15 cellular contexts compared by ENCODE assay signal in the genomic region with DNA sequence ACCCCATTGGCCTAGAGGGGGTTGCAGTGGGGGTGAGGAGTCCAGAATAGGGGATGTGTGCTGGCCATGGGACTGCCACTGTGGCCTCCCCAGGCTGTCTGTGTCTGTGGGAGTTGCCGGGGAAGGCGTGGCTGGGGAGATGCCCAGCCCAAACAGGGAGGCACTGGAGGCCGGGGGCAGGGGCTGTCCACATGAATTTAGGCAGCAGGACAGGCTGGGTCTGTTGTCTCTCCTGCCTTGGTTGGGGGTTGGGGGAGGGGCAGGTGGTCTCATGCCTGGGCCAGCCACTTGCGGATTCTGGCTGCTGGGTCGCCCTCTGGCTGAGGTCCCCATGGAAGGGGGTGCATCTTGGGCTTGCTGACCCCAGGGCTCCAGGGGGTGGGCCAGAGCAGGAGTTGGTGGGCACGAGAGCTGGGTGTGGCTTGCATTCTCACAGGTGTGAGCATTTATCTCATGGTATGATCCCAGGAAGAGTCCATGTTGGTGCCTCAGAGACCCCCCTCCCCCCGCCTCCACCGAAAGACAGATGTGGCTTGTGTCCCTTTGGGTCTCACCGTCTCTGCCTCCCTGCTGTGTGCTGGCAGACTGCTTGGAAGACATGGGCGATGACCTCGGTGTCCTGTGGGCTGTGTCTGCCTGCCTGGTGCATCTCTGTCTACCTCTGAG. TPM values are rescaled to one million over a fixed set of nuclear protein-coding genes. Genes with fewer than 3 reads are reported as not detected.
DNase-seq lines count a peak whose midpoint lies in the region; ATAC-seq, FAIRE-seq and TF ChIP-seq lines count a peak whose summit lies in the region.
"Had no signal": no experiment of that assay in that cellular context is flagged by ENCODE, and none has a peak within 500 bp of the region (broad histone marks: within the 10 kb centered on the region; RNA-seq: fewer than 3 reads in every experiment).

No MANE protein-coding gene starts in this region.

- peaks cover 68% of the 10 kb centered on the region for H3K27me3 ChIP-seq in NT2/D1 (ENCODE audit: insufficient read depth, insufficient read length)
- no peaks in the 10 kb centered on the region for H3K27me3 ChIP-seq in endothelial cell of umbilical vein (ENCODE audit: control insufficient read depth in 2 of 2, insufficient read depth in 2 of 2, low read length in 2 of 2)
- H3K27me3 ChIP-seq in parathyroid adenoma (ENCODE audit: control insufficient read depth, insufficient read depth, low read length): no peaks in the 10 kb centered on the region

- POLR2A ChIA-PET in endothelial cell of umbilical vein (lab: Charles Lee): interaction anchor here (1.0 to 1.9 kb wide), 2 partner anchors 9 to 12 kb away, joined by 4 to 12 read pairs; no protein-coding TSS in a partner anchor

- H3K36me3 ChIP-seq in NT2/D1 (ENCODE audit: insufficient read depth, insufficient read length, low read length) (peaks cover 3% of the 10 kb centered on the region), endothelial cell of umbilical vein (ENCODE audit: control insufficient read depth in 2 of 2, extremely low read depth in 1 of 2, insufficient read depth in 2 of 2, low read length in 2 of 2) (peaks cover 9 to 13% of the 10 kb centered on the region in 2 experiments), parathyroid adenoma (ENCODE audit: control insufficient read depth, insufficient read depth, low read length) (no peaks in the 10 kb centered on the region)
- H3K36me3 ChIP-seq: ovary, transverse colon had no signal

- intact Hi-C loops in endothelial cell of umbilical vein (cut with micrococcal nuclease): no loop called here
- intact Hi-C loops in activated T-helper 2 cell treated with anti-CD3 and anti-CD28 coated beads, Interferon-gamma antibody, Interleukin-2, Interleukin-4, amounts not matched to agents 10 μg/mL and 5 μg/mL and 100 μg/mL, durations not matched to agents 14 hours and 24 hours and 36 hours (cut with micrococcal nuclease): no loop called here

- no peak overlapping the region for H2AFZ ChIP-seq in endothelial cell of umbilical vein (ENCODE audit: low read depth, low read length)
- no peak overlapping the region for H2AFZ ChIP-seq in parathyroid adenoma

- ATAC-seq in GM18520 (IDR thresholded peaks at IDR 0.05; ENCODE audit: unreplicated experiment): no peak
- ATAC-seq: activated CD8-positive, alpha-beta memory T cell treated with anti-CD3 and anti-CD28 coated beads, Interleukin-2, amount 10 ng/mL, durations not matched to agents 7 days and 5 days had no signal

- H3K9me3 ChIP-seq in NT2/D1 (ENCODE audit: insufficient read depth, low read length): no peaks in the 10 kb centered on the region
- H3K9me3 ChIP-seq in endothelial cell of umbilical vein (replicated peaks; ENCODE audit: control insufficient read depth, insufficient read depth, low read length): no peaks in the 10 kb centered on the region
- no peaks in the 10 kb centered on the region for H3K9me3 ChIP-seq in parathyroid adenoma (ENCODE audit: control insufficient read depth, low read length)
- H3K9me3 ChIP-seq: ovary, transverse colon had no signal

- peaks cover 29% of the 10 kb centered on the region for H3K4me1 ChIP-seq in NT2/D1 (ENCODE audit: insufficient read depth, insufficient read length)
- peaks cover 67% of the 10 kb centered on the region for H3K4me1 ChIP-seq in endothelial cell of umbilical vein (ENCODE audit: control insufficient read depth, extremely low read depth, insufficient read depth, low read length)
- H3K4me1 ChIP-seq in parathyroid adenoma: no peaks in the 10 kb centered on the region

- no peaks in the 10 kb centered on the region for H3K9me3 Mint-ChIP-seq in activated T-helper 2 cell treated with anti-CD3 and anti-CD28 coated beads, Interferon-gamma antibody, Interleukin-2, Interleukin-4, amounts not matched to agents 10 μg/mL and 5 μg/mL and 100 μg/mL, durations not matched to agents 14 hours and 24 hours and 36 hours
- H3K9me3 Mint-ChIP-seq: central memory CD8-positive, alpha-beta T cell; memory B cell had no signal

- peaks cover 22% of the 10 kb centered on the region for H3K27me3 Mint-ChIP-seq in activated T-helper 2 cell treated with anti-CD3 and anti-CD28 coated beads, Interferon-gamma antibody, Interleukin-2, Interleukin-4, amounts not matched to agents 10 μg/mL and 5 μg/mL and 100 μg/mL, durations not matched to agents 14 hours and 24 hours and 36 hours (ENCODE audit: low read depth)

- H3K4me1 Mint-ChIP-seq in activated T-helper 2 cell treated with anti-CD3 and anti-CD28 coated beads, Interferon-gamma antibody, Interleukin-2, Interleukin-4, amounts not matched to agents 10 μg/mL and 5 μg/mL and 100 μg/mL, durations not matched to agents 14 hours and 24 hours and 36 hours (ENCODE audit: low read depth): peaks cover 3% of the 10 kb centered on the region

- peaks cover 20% of the 10 kb centered on the region for H3K79me2 ChIP-seq in endothelial cell of umbilical vein (ENCODE audit: control insufficient read depth, insufficient read depth, low read length)
- no peaks in the 10 kb centered on the region for H3K79me2 ChIP-seq in parathyroid adenoma

- H3K27ac ChIP-seq in endothelial cell of umbilical vein (ENCODE audit: insufficient read depth, low read depth, low read length) (no peak overlapping the region), parathyroid adenoma (no peak overlapping the region)
- H3K27ac ChIP-seq: ovary, transverse colon had no signal

- FAIRE-seq in endothelial cell of umbilical vein (lab: Jason Lieb, UNC): peak; percentile 49

- H3K4me2 ChIP-seq in endothelial cell of umbilical vein (ENCODE audit: insufficient read depth, low read length) (no peak overlapping the region), parathyroid adenoma (ENCODE audit: low read length) (no peak overlapping the region)

- no peaks in the 10 kb centered on the region for H3K36me3 Mint-ChIP-seq in activated T-helper 2 cell treated with anti-CD3 and anti-CD28 coated beads, Interferon-gamma antibody, Interleukin-2, Interleukin-4, amounts not matched to agents 10 μg/mL and 5 μg/mL and 100 μg/mL, durations not matched to agents 14 hours and 24 hours and 36 hours (ENCODE audit: low read depth)
- H3K36me3 Mint-ChIP-seq: activated CD8-positive, alpha-beta memory T cell treated with anti-CD3 and anti-CD28 coated beads, Interleukin-2, amount 10 ng/mL, durations not matched to agents 7 days and 5 days; activated naive CD8-positive, alpha-beta T cell; memory B cell had no signal

- dilution Hi-C loops in endothelial cell of umbilical vein (cut with MboI; ENCODE audit: extremely low pct_ligation_motif_present, low sequenced_read_pairs): no loop called here

- TF ChIP-seq CTCF in endothelial cell of umbilical vein (IDR thresholded peaks at IDR 0.05; ENCODE audit: extremely low read depth in 1 of 2, insufficient read depth in 1 of 2, low read depth in 1 of 2, low read length in 2 of 2) (no peak), parathyroid adenoma (IDR thresholded peaks at IDR 0.05) (no peak)

- H3K9ac ChIP-seq in NT2/D1 (ENCODE audit: insufficient read length, low read depth) (peak overlapping the region; percentile 42), endothelial cell of umbilical vein (replicated peaks; ENCODE audit: extremely low read depth, insufficient read depth, low read length) (no peak overlapping the region), parathyroid adenoma (no peak overlapping the region)

- DNase-seq in NT2/D1 (ENCODE audit: low read depth, low spot score) (no peak), endothelial cell of umbilical vein (ENCODE audit: low read depth, low spot score) (peak; percentile 49)
- no peak for DNase-seq in activated T-helper 2 cell treated with anti-CD3 and anti-CD28 coated beads, Interferon-gamma antibody, Interleukin-2, Interleukin-4, amounts not matched to agents 10 μg/mL and 5 μg/mL and 100 μg/mL, durations not matched to agents 14 hours and 24 hours and 36 hours (ENCODE audit: low spot score)
- DNase-seq in stimulated activated CD4-positive, alpha-beta T cell treated with anti-CD3 and anti-CD28 coated beads, Interleukin-2, amount 100 ng/mL, for 48 hours: no peak
- DNase-seq: activated CD8-positive, alpha-beta memory T cell treated with anti-CD3 and anti-CD28 coated beads, Interleukin-2, amount 10 ng/mL, durations not matched to agents 7 days and 5 days; NCI-H1417 treated with DMSO at 0.1 percent for 48 hours; NCI-H526 treated with DMSO at 0.1 percent for 48 hours; ovary; stimulated activated CD4-positive, alpha-beta T cell treated with anti-CD3 and anti-CD28 coated beads, Interleukin-15, amount 100 ng/mL, for 24 hours; transverse colon had no signal

- peak; percentile 53 for TF ChIP-seq POLR2A in endothelial cell of umbilical vein (IDR thresholded peaks at IDR 0.05; ENCODE audit: low read depth, low read length)

- CTCF ChIA-PET in endothelial cell of umbilical vein (lab: Charles Lee): interaction anchor here (0.7 to 1.9 kb wide), 4 partner anchors 10 to 65 kb away, joined by 3 to 7 read pairs (median 5); partner anchors contain the start of genes PRPF6 and SAMD10

- H3K4me3 Mint-ChIP-seq in activated T-helper 2 cell treated with anti-CD3 and anti-CD28 coated beads, Interferon-gamma antibody, Interleukin-2, Interleukin-4, amounts not matched to agents 10 μg/mL and 5 μg/mL and 100 μg/mL, durations not matched to agents 14 hours and 24 hours and 36 hours (ENCODE audit: low read depth): no peak overlapping the region
- H3K4me3 Mint-ChIP-seq: activated CD8-positive, alpha-beta memory T cell treated with anti-CD3 and anti-CD28 coated beads, Interleukin-2, amount 10 ng/mL, durations not matched to agents 7 days and 5 days; activated naive CD8-positive, alpha-beta T cell; central memory CD8-positive, alpha-beta T cell; memory B cell had no signal

- peaks cover 3% of the 10 kb centered on the region for H4K20me1 ChIP-seq in endothelial cell of umbilical vein (replicated peaks; ENCODE audit: control insufficient read depth, extremely low read depth, insufficient read depth, low read length)

- H3K4me3 ChIP-seq in NT2/D1 (ENCODE audit: insufficient read length, low read depth) (no peak overlapping the region), endothelial cell of umbilical vein (replicated peaks in 1 of 3; ENCODE audit: insufficient read depth in 1 of 3, low read depth in 1 of 3, low read length in 3 of 3) (no peak overlapping the region), parathyroid adenoma (ENCODE audit: low read depth, low read length) (peak overlapping the region; percentile 10)
- H3K4me3 ChIP-seq: ovary, transverse colon had no signal

- H3K9me1 ChIP-seq in endothelial cell of umbilical vein (replicated peaks; ENCODE audit: control insufficient read depth, extremely low read depth, insufficient read depth, low read length): no peaks in the 10 kb centered on the region

- no peak overlapping the region for H3K27ac Mint-ChIP-seq in activated T-helper 2 cell treated with anti-CD3 and anti-CD28 coated beads, Interferon-gamma antibody, Interleukin-2, Interleukin-4, amounts not matched to agents 10 μg/mL and 5 μg/mL and 100 μg/mL, durations not matched to agents 14 hours and 24 hours and 36 hours
- H3K27ac Mint-ChIP-seq: activated CD8-positive, alpha-beta memory T cell treated with anti-CD3 and anti-CD28 coated beads, Interleukin-2, amount 10 ng/mL, durations not matched to agents 7 days and 5 days had no signal

- no TSS peak for BruUV-seq in endothelial cell of umbilical vein (replicated peaks; lab: Mats Ljungman, UMichigan)

RNA-seq across cellular contexts. Expression of gene SOX18, which starts 4.0 kb away (rescaled TPM):
- 175 and 211 TPM in 2 replicates for total RNA-seq in endothelial cell of umbilical vein
- polyA plus RNA-seq in endothelial cell of umbilical vein: 20.9 and 21.8 TPM in 2 replicates
- polyA plus RNA-seq in endothelial cell of umbilical vein (2011; cell fraction: cytosol; rRNA removed): 10.8 and 19.2 TPM in 2 replicates
- 9.0 and 10.9 TPM in 2 replicates for polyA plus RNA-seq in endothelial cell of umbilical vein (2011; cell fraction: nucleus; rRNA removed)
- 23.0 and 49.2 TPM in 2 replicates for polyA plus RNA-seq in endothelial cell of umbilical vein (2012)
- polyA minus RNA-seq in endothelial cell of umbilical vein: 3.7 and 6.5 TPM in 2 replicates
- polyA minus RNA-seq in endothelial cell of umbilical vein (2011; cell fraction: cytosol; rRNA and poly(A)+ RNA removed): 2.9 TPM
- polyA minus RNA-seq in endothelial cell of umbilical vein (2011; cell fraction: nucleus; rRNA and poly(A)+ RNA removed): 4.4 and 13.0 TPM in 2 replicates
- total RNA-seq in activated T-helper 2 cell treated with anti-CD3 and anti-CD28 coated beads, Interferon-gamma antibody, Interleukin-2, Interleukin-4, amounts not matched to agents 10 μg/mL and 5 μg/mL and 100 μg/mL, durations not matched to agents 14 hours and 24 hours and 36 hours: 1.0 and 1.1 TPM in 2 replicates

RNA-seq across cellular contexts. Expression of gene C20orf204, which starts 9.5 kb away (rescaled TPM):
- total RNA-seq in endothelial cell of umbilical vein: 5.8 and 6.0 TPM in 2 replicates
- 2.8 and 4.5 TPM in 2 replicates for polyA plus RNA-seq in endothelial cell of umbilical vein
- polyA plus RNA-seq in endothelial cell of umbilical vein (2011; cell fraction: cytosol; rRNA removed): 0.79 and 1.2 TPM in 2 replicates
- 2.4 and 2.8 TPM in 2 replicates for polyA plus RNA-seq in endothelial cell of umbilical vein (2011; cell fraction: nucleus; rRNA removed)
- polyA plus RNA-seq in endothelial cell of umbilical vein (2012): 0.66 and 1.6 TPM in 2 replicates
- polyA minus RNA-seq in endothelial cell of umbilical vein: 1.0 and 1.5 TPM in 2 replicates
- 1.7 TPM for polyA minus RNA-seq in endothelial cell of umbilical vein (2011; cell fraction: cytosol; rRNA and poly(A)+ RNA removed)
- 2.2 and 4.4 TPM in 2 replicates for polyA minus RNA-seq in endothelial cell of umbilical vein (2011; cell fraction: nucleus; rRNA and poly(A)+ RNA removed)
- total RNA-seq in activated T-helper 2 cell treated with anti-CD3 and anti-CD28 coated beads, Interferon-gamma antibody, Interleukin-2, Interleukin-4, amounts not matched to agents 10 μg/mL and 5 μg/mL and 100 μg/mL, durations not matched to agents 14 hours and 24 hours and 36 hours: 3.8 and 4.3 TPM in 2 replicates

RNA-seq across cellular contexts. Expression of gene TCEA2, which starts 17.5 kb away (rescaled TPM):
- total RNA-seq in endothelial cell of umbilical vein: 65.5 and 71.3 TPM in 2 replicates
- 53.1 and 56.0 TPM in 2 replicates for polyA plus RNA-seq in endothelial cell of umbilical vein
- 37.0 and 47.4 TPM in 2 replicates for polyA plus RNA-seq in endothelial cell of umbilical vein (2011; cell fraction: cytosol; rRNA removed)
- 97.1 and 136 TPM in 2 replicates for polyA plus RNA-seq in endothelial cell of umbilical vein (2011; cell fraction: nucleus; rRNA removed)
- 46.9 and 80.2 TPM in 2 replicates for polyA plus RNA-seq in endothelial cell of umbilical vein (2012)
- 24.5 and 35.3 TPM in 2 replicates for polyA minus RNA-seq in endothelial cell of umbilical vein
- polyA minus RNA-seq in endothelial cell of umbilical vein (2011; cell fraction: cytosol; rRNA and poly(A)+ RNA removed): 19.4 TPM
- 15.8 and 34.4 TPM in 2 replicates for polyA minus RNA-seq in endothelial cell of umbilical vein (2011; cell fraction: nucleus; rRNA and poly(A)+ RNA removed)
- total RNA-seq in activated T-helper 2 cell treated with anti-CD3 and anti-CD28 coated beads, Interferon-gamma antibody, Interleukin-2, Interleukin-4, amounts not matched to agents 10 μg/mL and 5 μg/mL and 100 μg/mL, durations not matched to agents 14 hours and 24 hours and 36 hours: 49.0 and 49.9 TPM in 2 replicates

RNA-seq across cellular contexts. Expression of gene RGS19, which starts 33.8 kb away (rescaled TPM):
- total RNA-seq in endothelial cell of umbilical vein: 27.8 and 28.3 TPM in 2 replicates
- 33.7 and 69.6 TPM in 2 replicates for polyA plus RNA-seq in endothelial cell of umbilical vein
- polyA plus RNA-seq in endothelial cell of umbilical vein (2011; cell fraction: cytosol; rRNA removed): 21.3 and 30.8 TPM in 2 replicates
- 12.0 and 13.9 TPM in 2 replicates for polyA plus RNA-seq in endothelial cell of umbilical vein (2011; cell fraction: nucleus; rRNA removed)
- polyA plus RNA-seq in endothelial cell of umbilical vein (2012): 24.7 and 27.7 TPM in 2 replicates
- 14.0 and 19.0 TPM in 2 replicates for polyA minus RNA-seq in endothelial cell of umbilical vein
- polyA minus RNA-seq in endothelial cell of umbilical vein (2011; cell fraction: cytosol; rRNA and poly(A)+ RNA removed): 16.2 TPM
- 4.2 and 5.7 TPM in 2 replicates for polyA minus RNA-seq in endothelial cell of umbilical vein (2011; cell fraction: nucleus; rRNA and poly(A)+ RNA removed)
- total RNA-seq in activated T-helper 2 cell treated with anti-CD3 and anti-CD28 coated beads, Interferon-gamma antibody, Interleukin-2, Interleukin-4, amounts not matched to agents 10 μg/mL and 5 μg/mL and 100 μg/mL, durations not matched to agents 14 hours and 24 hours and 36 hours: 42.0 and 43.3 TPM in 2 replicates

RNA-seq across cellular contexts. Expression of gene OPRL1, which starts 34.4 kb away (rescaled TPM):
- 1.9 and 2.2 TPM in 2 replicates for total RNA-seq in endothelial cell of umbilical vein
- 2.0 and 2.6 TPM in 2 replicates for polyA plus RNA-seq in endothelial cell of umbilical vein
- polyA plus RNA-seq in endothelial cell of umbilical vein (2011; cell fraction: cytosol; rRNA removed): 1.3 and 1.8 TPM in 2 replicates
- polyA plus RNA-seq in endothelial cell of umbilical vein (2011; cell fraction: nucleus; rRNA removed): 1.8 and 2.3 TPM in 2 replicates
- polyA plus RNA-seq in endothelial cell of umbilical vein (2012): 2.3 and 5.2 TPM in 2 replicates
- polyA minus RNA-seq in endothelial cell of umbilical vein: 2.3 and 3.7 TPM in 2 replicates
- polyA minus RNA-seq in endothelial cell of umbilical vein (2011; cell fraction: cytosol; rRNA and poly(A)+ RNA removed): not detected
- polyA minus RNA-seq in endothelial cell of umbilical vein (2011; cell fraction: nucleus; rRNA and poly(A)+ RNA removed): 0.43 and 0.91 TPM in 2 replicates
- 0.32 and 0.41 TPM in 2 replicates for total RNA-seq in activated T-helper 2 cell treated with anti-CD3 and anti-CD28 coated beads, Interferon-gamma antibody, Interleukin-2, Interleukin-4, amounts not matched to agents 10 μg/mL and 5 μg/mL and 100 μg/mL, durations not matched to agents 14 hours and 24 hours and 36 hours

Comparison
In these comparisons a context has a peak if more than half of its experiments do, and no peak if none do; other contexts are left out.
1. RNA of gene SOX18, which starts 4.0 kb away (total RNA-seq): 175 to 211 TPM in endothelial cell of umbilical vein; 1.0 to 1.1 TPM in activated T-helper 2 cell treated with anti-CD3 and anti-CD28 coated beads, Interferon-gamma antibody, Interleukin-2, Interleukin-4, amounts not matched to agents 10 μg/mL and 5 μg/mL and 100 μg/mL, durations not matched to agents 14 hours and 24 hours and 36 hours; every median in the first group is over 10 times any median in the second.